In genomic region chr5:40652441-40653220, GRCh38 we compare ENCODE assay signal across 13 cellular contexts. TPM values are rescaled to one million over a fixed set of nuclear protein-coding genes. Genes with fewer than 3 reads are reported as not detected.
DNase-seq lines count a peak whose midpoint lies in the region; ATAC-seq and TF ChIP-seq lines count a peak whose summit lies in the region.
"Had no signal": no experiment of that assay in that cellular context is flagged by ENCODE, and none has a peak within 500 bp of the region (broad histone marks: within the 10 kb centered on the region; RNA-seq: fewer than 3 reads in every experiment).

No MANE protein-coding gene starts in this region.

- H2BK5ac ChIP-seq in H9 (ENCODE audit: insufficient read length, low read length), result no peak overlapping the region

- no peak overlapping the region for H2AFZ ChIP-seq in H9 (ENCODE audit: low read length)

- H3K27me3 Mint-ChIP-seq in CD4-positive, alpha-beta T cell, result no peaks in the 10 kb centered on the region
- H3K27me3 Mint-ChIP-seq in H9 (ENCODE audit: low read depth), result no peaks in the 10 kb centered on the region
- H3K27me3 Mint-ChIP-seq in activated CD4-positive, alpha-beta memory T cell treated with anti-CD3 and anti-CD28 coated beads for 36 hours, result no peaks in the 10 kb centered on the region

- H3K4me2 ChIP-seq in H9 (ENCODE audit: insufficient read depth, insufficient read length, low read length), result no peak overlapping the region

- H2BK15ac ChIP-seq in H9 (ENCODE audit: low read depth, low read length), result no peak overlapping the region

- no peak overlapping the region for H2BK20ac ChIP-seq in H9 (ENCODE audit: low read depth, low read length, poor library complexity, severe bottlenecking)

- peak overlapping the region; percentile 82 for H3K27ac Mint-ChIP-seq in CD4-positive, alpha-beta T cell
- H3K27ac Mint-ChIP-seq in H9, result peak overlapping the region in 2 of 3 experiments; percentile 10 to 52; a peak in 2 of 7 replicates
- H3K27ac Mint-ChIP-seq in activated CD4-positive, alpha-beta memory T cell treated with anti-CD3 and anti-CD28 coated beads for 36 hours, result peak overlapping the region; percentile 80

- no peak for TF ChIP-seq CTCF in CD4-positive, alpha-beta T cell (IDR thresholded peaks at IDR 0.05)
- TF ChIP-seq CTCF in H9 (conservative IDR thresholded peaks at IDR 0.05) (no peak), GM13976 (IDR thresholded peaks at IDR 0.05; ENCODE audit: borderline replicate concordance, control extremely low read depth, extremely low read depth, insufficient read depth, missing control alignments) (no peak), lower leg skin (IDR thresholded peaks at IDR 0.05) (no peak)

- H3K4me3 Mint-ChIP-seq in CD4-positive, alpha-beta T cell, result peak overlapping the region; percentile 84
- no peak overlapping the region for H3K4me3 Mint-ChIP-seq in H9
- peak overlapping the region; percentile 21 for H3K4me3 Mint-ChIP-seq in activated CD4-positive, alpha-beta memory T cell treated with anti-CD3 and anti-CD28 coated beads for 36 hours

- H3K23ac ChIP-seq in H9 (ENCODE audit: insufficient read length, low read depth, low read length), result no peak overlapping the region

- peaks cover 83% of the 10 kb centered on the region for H3K4me1 Mint-ChIP-seq in CD4-positive, alpha-beta T cell (ENCODE audit: low read depth)
- no peaks in the 10 kb centered on the region for H3K4me1 Mint-ChIP-seq in H9
- peaks cover 63% of the 10 kb centered on the region for H3K4me1 Mint-ChIP-seq in activated CD4-positive, alpha-beta memory T cell treated with anti-CD3 and anti-CD28 coated beads for 36 hours (ENCODE audit: low read depth)

- H3K4me1 ChIP-seq in H9 (ENCODE audit: insufficient read depth, low read length), result no peaks in the 10 kb centered on the region

- H3K27me3 ChIP-seq in CD4-positive, alpha-beta T cell (ENCODE audit: control insufficient read depth, insufficient read depth, low read length), result no peaks in the 10 kb centered on the region
- no peaks in the 10 kb centered on the region for H3K27me3 ChIP-seq in H9 (ENCODE audit: insufficient read depth, low read length)
- H3K27me3 ChIP-seq: brain microvascular endothelial cell, suprapubic skin had no signal

- no peaks in the 10 kb centered on the region for H4K20me1 ChIP-seq in H9 (ENCODE audit: control insufficient read depth, insufficient read depth, insufficient read length)

- no peak overlapping the region for H3K4ac ChIP-seq in H9 (ENCODE audit: low read depth, low read length)

- CTCF ChIA-PET in CD4-positive, alpha-beta T cell (lab: Charles Lee), result interaction anchor here (1.0 to 2.5 kb wide), 2 partner anchors 17 to 21 kb away, joined by 4 to 11 read pairs; no protein-coding TSS in a partner anchor
- CTCF ChIA-PET in activated CD4-positive, alpha-beta memory T cell treated with anti-CD3 and anti-CD28 coated beads for 36 hours (lab: Charles Lee), result interaction anchor here (0.6 to 1.5 kb wide), 3 partner anchors 10 to 719 kb away, joined by 3 to 4 read pairs (median 3); no protein-coding TSS in a partner anchor

- no peak overlapping the region for H3T11ph ChIP-seq in H9 (ENCODE audit: low read length)

- H4K91ac ChIP-seq in H9 (ENCODE audit: insufficient read length, low read depth, low read length), result no peak overlapping the region

- no CpG with 5 or more reads among the region's 8 CpGs for WGBS in H9 (ENCODE audit: extremely low coverage, insufficient read length, low lambda C conversion rate)
- whole genome bisulfite sequencing in lower leg skin, 2 donors, result 63 to 68% methylated on average over 8 of the region's 8 CpGs

- no peak overlapping the region for H4K5ac ChIP-seq in H9 (ENCODE audit: insufficient read length, low read depth, low read length)

- H2AK5ac ChIP-seq in H9 (ENCODE audit: insufficient read length, low read length), result no peak overlapping the region

- no peak for TF ChIP-seq POLR2A in lower leg skin (IDR thresholded peaks at IDR 0.05)

- no peaks in the 10 kb centered on the region for H3K23me2 ChIP-seq in H9 (ENCODE audit: insufficient read length, low read depth, low read length, poor library complexity, severe bottlenecking)

- no peaks in the 10 kb centered on the region for H3K36me3 Mint-ChIP-seq in CD4-positive, alpha-beta T cell (ENCODE audit: low read depth)
- H3K36me3 Mint-ChIP-seq in H9 (ENCODE audit: insufficient read depth in 1 of 3, low read depth in 3 of 3), result no peaks in the 10 kb centered on the region
- H3K36me3 Mint-ChIP-seq in activated CD4-positive, alpha-beta memory T cell treated with anti-CD3 and anti-CD28 coated beads for 36 hours, result no peaks in the 10 kb centered on the region

- POLR2A ChIA-PET in CD4-positive, alpha-beta T cell (lab: Charles Lee), result interaction anchor here (0.7 to 5.3 kb wide), 9 partner anchors 13 to 243 kb away, joined by 3 to 103 read pairs (median 4); partner anchors contain the start of gene PTGER4
- POLR2A ChIA-PET in activated CD4-positive, alpha-beta memory T cell treated with anti-CD3 and anti-CD28 coated beads for 36 hours (lab: Charles Lee), result interaction anchor here (1.2 to 1.3 kb wide), 2 partner anchors 13 to 27 kb away, joined by 4 read pairs; partner anchors contain the start of gene PTGER4

- no peak overlapping the region for H3K56ac ChIP-seq in H9 (ENCODE audit: insufficient read length, low read depth, low read length)

- intact Hi-C loops in CD4-positive, alpha-beta T cell (cut with DNase I, micrococcal nuclease), result loop anchor here in 1 of 2 experiments (2.0 kb wide), 1 partner anchor 30 kb away; no protein-coding TSS in a partner anchor
- intact Hi-C loops in activated CD4-positive, alpha-beta memory T cell treated with anti-CD3 and anti-CD28 coated beads for 36 hours (cut with micrococcal nuclease), result no loop called here
- intact Hi-C loops in left colon (cut with DNase I, micrococcal nuclease), result no loop called here
- intact Hi-C loops in head of caudate nucleus (cut with DNase I), result no loop called here
- intact Hi-C loops in lower leg skin (cut with DNase I; ENCODE audit: low total_unique reads), result no loop called here

- H3K79me1 ChIP-seq in H9 (ENCODE audit: insufficient read depth, low read depth, low read length, poor library complexity, severe bottlenecking), result no peaks in the 10 kb centered on the region

- H3K18ac ChIP-seq in H9 (ENCODE audit: insufficient read length, low read depth, low read length), result no peak overlapping the region

- H3K9me3 Mint-ChIP-seq in CD4-positive, alpha-beta T cell, result no peaks in the 10 kb centered on the region
- H3K9me3 Mint-ChIP-seq in H9, result no peaks in the 10 kb centered on the region
- H3K9me3 Mint-ChIP-seq in activated CD4-positive, alpha-beta memory T cell treated with anti-CD3 and anti-CD28 coated beads for 36 hours, result no peaks in the 10 kb centered on the region

- no peak overlapping the region for H2BK12ac ChIP-seq in H9 (ENCODE audit: insufficient read length, low read depth, low read length)

- peak in 1 of 10 experiments; percentile 8 for DNase-seq in CD4-positive, alpha-beta T cell
- DNase-seq in H9, result no peak
- DNase-seq in activated CD4-positive, alpha-beta memory T cell treated with anti-CD3 and anti-CD28 coated beads for 36 hours, result peak; percentile 39
- peak; percentile 20 to 39 for DNase-seq in left colon
- DNase-seq in head of caudate nucleus, result no peak
- no peak for DNase-seq in GM13976 (ENCODE audit: low spot score)
- no peak for DNase-seq in lower leg skin (ENCODE audit: low spot score in 2 of 2)
- DNase-seq: brain microvascular endothelial cell, NCI-H2227 treated with DMSO at 0.1 percent for 48 hours had no signal

- in situ Hi-C loops in GM13976 (cut with MboI; ENCODE audit: low sequenced_read_pairs, unreplicated experiment), result no loop called here

- H3K27ac ChIP-seq in CD4-positive, alpha-beta T cell (ENCODE audit: low read depth, low read length), result peak overlapping the region; percentile 33
- no peak overlapping the region for H3K27ac ChIP-seq in H9 (ENCODE audit: insufficient read length, low read depth, low read length)
- H3K27ac ChIP-seq: brain microvascular endothelial cell, suprapubic skin had no signal

- H3K79me2 ChIP-seq in H9 (ENCODE audit: insufficient read depth, low read length), result no peaks in the 10 kb centered on the region

- H3K9ac ChIP-seq in H9 (ENCODE audit: extremely low read depth, insufficient read length, low read length), result no peak overlapping the region

- no peak overlapping the region for H3K14ac ChIP-seq in H9 (ENCODE audit: insufficient read depth, low read length)

- ATAC-seq in CD4-positive, alpha-beta T cell (ENCODE audit: poor library complexity), result peak; percentile 27
- ATAC-seq in left colon (peak; percentile 96), HG02642 (IDR thresholded peaks at IDR 0.05; ENCODE audit: poor library complexity, unreplicated experiment) (no peak)
- ATAC-seq: Panc1, sciatic nerve had no signal

- H3K4me3 ChIP-seq in lower leg skin (ENCODE audit: low read depth, poor library complexity, severe bottlenecking), result no peak overlapping the region
- H3K4me3 ChIP-seq: suprapubic skin had no signal

- no peaks in the 10 kb centered on the region for H3K9me3 ChIP-seq in CD4-positive, alpha-beta T cell (ENCODE audit: control insufficient read depth, low read length)
- no peaks in the 10 kb centered on the region for H3K9me3 ChIP-seq in H9 (ENCODE audit: control insufficient read depth, low read depth, low read length)
- H3K9me3 ChIP-seq: suprapubic skin had no signal

- no peak overlapping the region for H2BK120ac ChIP-seq in H9 (ENCODE audit: low read depth, low read length, poor library complexity, severe bottlenecking)

- H4K8ac ChIP-seq in H9 (replicated peaks; ENCODE audit: insufficient read length, low read depth, low read length), result no peak overlapping the region

RNA-seq across cellular contexts. Expression of gene PTGER4, which starts 27.1 kb away (rescaled TPM):
- 100 to 1,000 TPM; 352 to 356 TPM for total RNA-seq in CD4-positive, alpha-beta T cell
- 0.35 and 0.37 TPM in 2 replicates for total RNA-seq in H9 (2021)
- 10 to 100 TPM; 53.7 to 59.9 TPM for total RNA-seq in activated CD4-positive, alpha-beta memory T cell treated with anti-CD3 and anti-CD28 coated beads for 36 hours
- 10 to 100 TPM; 56.7 to 58.2 TPM for total RNA-seq in left colon
- 10 to 100 TPM; 14.6 to 27.3 (median 20.8) TPM for total RNA-seq in lower leg skin

Comparison
In these comparisons a context has a peak if more than half of its experiments do, and no peak if none do; other contexts are left out.
1. DNase-seq: peak in activated CD4-positive, alpha-beta memory T cell treated with anti-CD3 and anti-CD28 coated beads for 36 hours (single experiment) and left colon (2 of 2); none in H9 (single experiment), head of caudate nucleus (0 of 42), GM13976 (single experiment) and lower leg skin (0 of 2).
2. H3K27ac Mint-ChIP-seq: peak in every context shown above with its lines; median percentile 82 in CD4-positive, alpha-beta T cell; 80 in activated CD4-positive, alpha-beta memory T cell treated with anti-CD3 and anti-CD28 coated beads for 36 hours; 31 in H9.
3. H3K4me3 Mint-ChIP-seq: peak in CD4-positive, alpha-beta T cell (single experiment) and activated CD4-positive, alpha-beta memory T cell treated with anti-CD3 and anti-CD28 coated beads for 36 hours (single experiment); none in H9 (0 of 2).
4. RNA of gene PTGER4, which starts 27.1 kb away (total RNA-seq): 352 to 356 TPM in CD4-positive, alpha-beta T cell, 53.7 to 59.9 TPM in activated CD4-positive, alpha-beta memory T cell treated with anti-CD3 and anti-CD28 coated beads for 36 hours, 56.7 to 58.2 TPM in left colon and 14.6 to 27.3 TPM in lower leg skin; 0.35 to 0.37 TPM in H9; every median in the first group is over 10 times any median in the second.